16 cellular contexts compared by ENCODE assay signal in genomic region chr2:127872354-127872753, GRCh38. TPM values are rescaled to one million over a fixed set of nuclear protein-coding genes. Genes with fewer than 3 reads are reported as not detected.
DNase-seq lines count a peak whose midpoint lies in the region; ATAC-seq and TF ChIP-seq lines count a peak whose summit lies in the region.
"Had no signal": no experiment of that assay in that cellular context is flagged by ENCODE, and none has a peak within 500 bp of the region (broad histone marks: within the 10 kb centered on the region; RNA-seq: fewer than 3 reads in every experiment).

No MANE protein-coding gene starts in this region.

- ATAC-seq in HG03135 (IDR thresholded peaks at IDR 0.05; ENCODE audit: unreplicated experiment) (no peak), HG02610 (IDR thresholded peaks at IDR 0.05; ENCODE audit: unreplicated experiment) (no peak), GM18505 (IDR thresholded peaks at IDR 0.05; ENCODE audit: unreplicated experiment) (no peak)

- H3K36me3 Mint-ChIP-seq in CD4-positive, alpha-beta memory T cell = peaks cover 43 to 64% of the 10 kb centered on the region in 2 donors
- peaks cover 22% of the 10 kb centered on the region for H3K36me3 Mint-ChIP-seq in HFFc6 (ENCODE audit: low read depth)
- peaks cover 59% of the 10 kb centered on the region for H3K36me3 Mint-ChIP-seq in endodermal cell (ENCODE audit: low read depth)
- H3K36me3 Mint-ChIP-seq in progenitor cell of endocrine pancreas (ENCODE audit: insufficient read depth) = peaks cover 18% of the 10 kb centered on the region

- intact Hi-C loops in CD4-positive, alpha-beta memory T cell (cut with micrococcal nuclease) = no loop called here

- no peak overlapping the region for H3K27ac ChIP-seq in CD4-positive, alpha-beta memory T cell (ENCODE audit: low read depth, low read length)
- no peak overlapping the region for H3K27ac ChIP-seq in endodermal cell (ENCODE audit: low read depth, low read length)
- H3K27ac ChIP-seq: HL-60, KMS-11 had no signal

- peak overlapping the region in 4 of 7 donors; percentile 26 to 66 (median 44) for H3K27ac Mint-ChIP-seq in CD4-positive, alpha-beta memory T cell
- H3K27ac Mint-ChIP-seq in HFFc6 (peak overlapping the region; percentile 45; the same call in 1 of the 2 replicates), endodermal cell (peak overlapping the region; percentile 82), progenitor cell of endocrine pancreas (peak overlapping the region; percentile 64)
- H3K27ac Mint-ChIP-seq: B cell had no signal

- TF ChIP-seq CTCF in HFFc6 (IDR thresholded peaks at IDR 0.05) (no peak), endodermal cell (conservative IDR thresholded peaks at IDR 0.05) (no peak), progenitor cell of endocrine pancreas (IDR thresholded peaks at IDR 0.05; ENCODE audit: unreplicated experiment) (no peak)

- no peaks in the 10 kb centered on the region for H3K27me3 Mint-ChIP-seq in CD4-positive, alpha-beta memory T cell
- H3K27me3 Mint-ChIP-seq in HFFc6 (ENCODE audit: insufficient read depth) = no peaks in the 10 kb centered on the region; the same call in 1 of the 2 replicates
- no peaks in the 10 kb centered on the region for H3K27me3 Mint-ChIP-seq in endodermal cell (ENCODE audit: insufficient read depth)
- H3K27me3 Mint-ChIP-seq in progenitor cell of endocrine pancreas = no peaks in the 10 kb centered on the region
- H3K27me3 Mint-ChIP-seq: B cell had no signal

- H3K27me3 ChIP-seq in CD4-positive, alpha-beta memory T cell (ENCODE audit: insufficient read depth, low read length) = no peaks in the 10 kb centered on the region
- H3K27me3 ChIP-seq in endodermal cell (ENCODE audit: control insufficient read depth, insufficient read depth, low read length, poor library complexity, severe bottlenecking) = no peaks in the 10 kb centered on the region

- H3K4me1 Mint-ChIP-seq in CD4-positive, alpha-beta memory T cell = peaks cover 21 to 35% (median 30%) of the 10 kb centered on the region in 4 donors
- H3K4me1 Mint-ChIP-seq in HFFc6 (ENCODE audit: low read depth) = peaks cover 12% of the 10 kb centered on the region; the same call in 1 of the 2 replicates
- H3K4me1 Mint-ChIP-seq in endodermal cell = peaks cover 2% of the 10 kb centered on the region
- H3K4me1 Mint-ChIP-seq in progenitor cell of endocrine pancreas (ENCODE audit: low read depth) = peaks cover 5% of the 10 kb centered on the region

- peaks cover 45% of the 10 kb centered on the region for H3K36me3 ChIP-seq in CD4-positive, alpha-beta memory T cell (ENCODE audit: insufficient read depth, low read length)
- H3K36me3 ChIP-seq in endodermal cell (ENCODE audit: control insufficient read depth, insufficient read depth, low read length) = peaks cover 62% of the 10 kb centered on the region

- CTCF ChIA-PET in CD4-positive, alpha-beta memory T cell (lab: Charles Lee; ENCODE audit: partially characterized antibody) = no interaction called here

- no peak overlapping the region for H3K4me3 ChIP-seq in CD4-positive, alpha-beta memory T cell (ENCODE audit: low read length in 2 of 2)
- no peak overlapping the region for H3K4me3 ChIP-seq in endodermal cell (ENCODE audit: low read length)
- H3K4me3 ChIP-seq: HAP-1 had no signal

- DNase-seq in CD4-positive, alpha-beta memory T cell = no peak
- DNase-seq in HFFc6 (no peak), endodermal cell (no peak), progenitor cell of endocrine pancreas (ENCODE audit: low spot score, unreplicated experiment) (no peak)
- DNase-seq: COR-L47, NCI-H1092, NCI-H187, NCI-H82, SHP77 treated with DMSO at 0.1 percent for 48 hours had no signal

- no peaks in the 10 kb centered on the region for H3K9me3 Mint-ChIP-seq in CD4-positive, alpha-beta memory T cell
- H3K9me3 Mint-ChIP-seq in HFFc6 (no peaks in the 10 kb centered on the region), endodermal cell (no peaks in the 10 kb centered on the region), progenitor cell of endocrine pancreas (ENCODE audit: low read depth) (no peaks in the 10 kb centered on the region)

- H3K9me3 ChIP-seq in CD4-positive, alpha-beta memory T cell (ENCODE audit: control insufficient read depth in 1 of 2, low read length in 2 of 2) = no peaks in the 10 kb centered on the region
- H3K9me3 ChIP-seq in endodermal cell (ENCODE audit: control insufficient read depth, low read length) = no peaks in the 10 kb centered on the region
- H3K9me3 ChIP-seq: HAP-1 had no signal

- no peak overlapping the region for H3K9ac ChIP-seq in endodermal cell (ENCODE audit: extremely low read depth, low read length, poor library complexity, severe bottlenecking)
- H3K9ac ChIP-seq: KMS-11 had no signal

- no peak overlapping the region for H3K4me3 Mint-ChIP-seq in CD4-positive, alpha-beta memory T cell
- H3K4me3 Mint-ChIP-seq in HFFc6 = no peak overlapping the region
- H3K4me3 Mint-ChIP-seq in endodermal cell = no peak overlapping the region
- H3K4me3 Mint-ChIP-seq in progenitor cell of endocrine pancreas (ENCODE audit: low read depth) = no peak overlapping the region
- H3K4me3 Mint-ChIP-seq: B cell had no signal

- no peak for TF ChIP-seq POLR2A in GM18505 (IDR thresholded peaks at IDR 0.05; ENCODE audit: borderline replicate concordance, extremely low read depth, insufficient read depth, insufficient read length)

- POLR2A ChIA-PET in CD4-positive, alpha-beta memory T cell (lab: Charles Lee; ENCODE audit: partially characterized antibody) = no interaction called here

- H3K4me1 ChIP-seq in CD4-positive, alpha-beta memory T cell (ENCODE audit: insufficient read depth, low read length) = peaks cover 10% of the 10 kb centered on the region
- H3K4me1 ChIP-seq in endodermal cell (ENCODE audit: control insufficient read depth, insufficient read depth, low read length) = no peaks in the 10 kb centered on the region

RNA-seq across cellular contexts. Expression of gene AMMECR1L, which starts 13.4 kb away (rescaled TPM):
- 10 to 100 TPM; 17.4 to 18.7 TPM for total RNA-seq in CD4-positive, alpha-beta memory T cell
- polyA plus RNA-seq in CD4-positive, alpha-beta memory T cell = 1 to 10 TPM; 3.3 to 9.9 TPM
- total RNA-seq in HFFc6 (2021; fragmentation: NEBNext Ultra II Directional; extraction: Animal tissue kit (Norgen Biotek cat#: 25700)) = 10 to 100 TPM; 13.9 to 18.2 (median 14.8) TPM
- total RNA-seq in endodermal cell = 10 to 100 TPM; 21.7 to 22.0 TPM
- polyA plus RNA-seq in endodermal cell (2013, experiment 1 of 2) = 18.1 TPM
- polyA plus RNA-seq in endodermal cell (2013, experiment 2 of 2) = 18.5 TPM
- total RNA-seq in progenitor cell of endocrine pancreas = 23.1 and 24.0 TPM in 2 replicates

RNA-seq across cellular contexts. Expression of gene POLR2D, which starts 14.4 kb away (rescaled TPM):
- 10 to 100 TPM; 29.4 to 30.7 TPM for total RNA-seq in CD4-positive, alpha-beta memory T cell
- polyA plus RNA-seq in CD4-positive, alpha-beta memory T cell = 10 to 100 TPM; 33.1 to 44.9 TPM
- total RNA-seq in HFFc6 (2021; fragmentation: NEBNext Ultra II Directional; extraction: Animal tissue kit (Norgen Biotek cat#: 25700)) = 10 to 100 TPM; 36.4 to 46.8 (median 41.5) TPM
- total RNA-seq in endodermal cell (10 to 100 TPM; 56.1 to 70.4 TPM), progenitor cell of endocrine pancreas (41.1 and 42.7 TPM in 2 replicates)
- 53.0 TPM for polyA plus RNA-seq in endodermal cell (2013, experiment 1 of 2)
- 55.3 TPM for polyA plus RNA-seq in endodermal cell (2013, experiment 2 of 2)
